Comparison of ENCODE assay signal across 1 cellular context in genomic region chr4:40307627-40308497, GRCh38.
TF ChIP-seq lines count a peak whose summit lies in the region.

No MANE protein-coding gene starts in this region.

TF ChIP-seq in K562, 482 proteins besides CTCF, POLR2A, EP300 and RAD21 (continued from another document and continues in another):
- TF ChIP-seq MGA (IDR thresholded peaks at IDR 0.05) (no peak), LCOR (CRISPR knock-in tag; IDR thresholded peaks at IDR 0.05) (no peak), CBX3 (IDR thresholded peaks at IDR 0.05; ENCODE audit: borderline replicate concordance in 1 of 2, low read length in 2 of 2) (no peak), UBTF (IDR thresholded peaks at IDR 0.05; ENCODE audit: borderline replicate concordance in 1 of 2, low read depth in 2 of 2, low read length in 2 of 2) (no peak), ZBTB17 (CRISPR knock-in tag; IDR thresholded peaks at IDR 0.05) (no peak), RFX5 (IDR thresholded peaks at IDR 0.05; ENCODE audit: low read depth, low read length) (no peak), ZNF75A (CRISPR knock-in tag; IDR thresholded peaks at IDR 0.05) (no peak), ZNF518B (CRISPR knock-in tag; IDR thresholded peaks at IDR 0.05) (no peak), ZNF507 (tag; conservative IDR thresholded peaks at IDR 0.05) (no peak), E2F5 (CRISPR knock-in tag; IDR thresholded peaks at IDR 0.05) (no peak), ZNF174 (CRISPR knock-in tag; IDR thresholded peaks at IDR 0.05) (no peak), ZNF449 (CRISPR knock-in tag; IDR thresholded peaks at IDR 0.05) (no peak), TAL1 (IDR thresholded peaks at IDR 0.05) (peak; percentile 87), CCAR2 (IDR thresholded peaks at IDR 0.05; ENCODE audit: low read depth, low read length) (no peak), SP1 (CRISPR knock-in tag; IDR thresholded peaks at IDR 0.05) (no peak), ZNF57 (CRISPR knock-in tag; IDR thresholded peaks at IDR 0.05) (no peak), DPF2 (IDR thresholded peaks at IDR 0.05) (peak; percentile 73), NCOR1 (IDR thresholded peaks at IDR 0.05) (peak; percentile 81), THRB (CRISPR knock-in tag; conservative IDR thresholded peaks at IDR 0.05) (no peak), NCOA2 (IDR thresholded peaks at IDR 0.05; ENCODE audit: partially characterized antibody in 2 of 2) (no peak), CREM (IDR thresholded peaks at IDR 0.05; ENCODE audit: low read depth) (peak; percentile 32; the same call in 1 of the 2 replicates), BACH1 (tag; IDR thresholded peaks at IDR 0.05) (no peak; the same call in 1 of the 2 replicates), PATZ1 (CRISPR knock-in tag; IDR thresholded peaks at IDR 0.05; ENCODE audit: borderline replicate concordance) (no peak), ZNF274 (IDR thresholded peaks at IDR 0.05; ENCODE audit: borderline replicate concordance, low read depth, low read length) (no peak), CHCHD3 (CRISPR knock-in tag; IDR thresholded peaks at IDR 0.05) (no peak), KDM5B (IDR thresholded peaks at IDR 0.05; ENCODE audit: insufficient replicate concordance, low read depth, low read length) (no peak), ZNF551 (CRISPR knock-in tag; IDR thresholded peaks at IDR 0.05) (no peak), POLR2AphosphoS2 (IDR thresholded peaks at IDR 0.05; ENCODE audit: low read length) (no peak)
